ENCODE assay signal across 2 cellular contexts in the genomic region with DNA sequence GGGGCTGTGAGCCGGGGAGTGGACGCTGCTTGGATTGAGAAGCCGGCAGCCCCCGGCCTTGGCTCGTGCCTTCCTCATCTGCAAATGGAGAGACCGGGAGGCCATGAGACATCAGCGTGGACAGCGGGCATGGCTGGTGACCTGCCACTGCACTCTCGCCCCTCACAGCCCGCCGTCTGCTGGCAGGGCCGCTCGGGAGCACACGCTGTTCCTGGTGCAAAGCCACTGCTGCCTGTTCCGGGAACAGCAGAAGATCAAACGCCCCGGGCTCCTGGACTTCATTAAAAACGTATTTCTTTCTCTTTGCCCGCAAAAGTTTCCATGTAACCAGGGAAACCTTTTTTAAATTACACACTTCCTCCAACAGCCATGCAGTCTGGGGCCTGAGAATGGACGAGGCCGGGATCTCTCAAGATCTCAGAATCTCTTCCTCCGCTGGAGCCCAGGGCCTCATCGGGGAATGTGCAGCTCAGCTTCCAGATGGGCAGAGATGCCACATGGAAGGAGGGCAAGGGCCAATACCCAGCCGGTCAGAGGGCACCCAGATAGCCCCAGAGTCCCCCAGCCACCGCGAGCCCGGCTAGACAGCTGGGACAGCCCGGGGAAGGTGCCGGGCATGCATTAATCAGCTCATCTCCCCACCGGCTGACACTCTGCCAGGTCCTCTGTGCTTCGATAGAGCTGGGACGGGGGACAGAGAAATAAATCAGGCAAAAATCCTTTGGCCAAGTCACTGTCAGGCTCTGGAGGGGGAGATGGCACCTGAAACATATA.
TF ChIP-seq lines count a peak whose summit lies in the region.

No MANE protein-coding gene starts in this region.

TF ChIP-seq in liver, 16 proteins besides CTCF, POLR2A, EP300 and RAD21:
- peak; percentile 56 for TF ChIP-seq NR2F2 (IDR thresholded peaks at IDR 0.05)
- TF ChIP-seq FOXA1 (IDR thresholded peaks at IDR 0.05), result no peak
- no peak for TF ChIP-seq REST (IDR thresholded peaks at IDR 0.05)
- no peak for TF ChIP-seq HNF4A (conservative IDR thresholded peaks at IDR 0.05)
- TF ChIP-seq, protein P1, sequence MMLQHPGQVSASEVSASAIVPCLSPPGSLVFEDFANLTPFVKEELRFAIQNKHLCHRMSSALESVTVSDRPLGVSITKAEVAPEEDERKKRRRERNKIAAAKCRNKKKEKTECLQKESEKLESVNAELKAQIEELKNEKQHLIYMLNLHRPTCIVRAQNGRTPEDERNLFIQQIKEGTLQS (IDR thresholded peaks at IDR 0.05), result no peak
- TF ChIP-seq YY1 (IDR thresholded peaks at IDR 0.05), result no peak
- peak in 1 of 2 donors; percentile 29 for TF ChIP-seq RXRA (IDR thresholded peaks at IDR 0.05)
- TF ChIP-seq FOXA2 (IDR thresholded peaks at IDR 0.05), result no peak
- peak; percentile 34 for TF ChIP-seq SP1 (IDR thresholded peaks at IDR 0.05)

TF ChIP-seq in HepG2, 621 proteins besides CTCF, POLR2A, EP300 and RAD21:
- TF ChIP-seq ZNF121 (CRISPR knock-in tag; IDR thresholded peaks at IDR 0.05) (no peak), GPN1 (CRISPR knock-in tag; IDR thresholded peaks at IDR 0.05; ENCODE audit: borderline replicate concordance) (no peak), ZNF879 (CRISPR knock-in tag; IDR thresholded peaks at IDR 0.05) (no peak), GABPA (IDR thresholded peaks at IDR 0.05; ENCODE audit: low read depth, low read length) (no peak), GABPA (CRISPR knock-in tag; IDR thresholded peaks at IDR 0.05; ENCODE audit: low read depth) (no peak), KLF6 (CRISPR knock-in tag; IDR thresholded peaks at IDR 0.05) (no peak)
